Comparison of ENCODE assay signal across 16 cellular contexts in genomic region chr10:4535531-4535930, GRCh38.
DNase-seq lines count a peak whose midpoint lies in the region; ATAC-seq and TF ChIP-seq lines count a peak whose summit lies in the region.
"Had no signal": no experiment of that assay in that cellular context is flagged by ENCODE, and none has a peak within 500 bp of the region (broad histone marks: within the 10 kb centered on the region; RNA-seq: fewer than 3 reads in every experiment).

No MANE protein-coding gene starts in this region.

- no peak overlapping the region for H3K27ac ChIP-seq in left lung
- H3K27ac ChIP-seq: GM23248 had no signal

- no peaks in the 10 kb centered on the region for H3K36me3 ChIP-seq in left lung
- H3K36me3 ChIP-seq: BE2C, HAP-1 had no signal

- no peaks in the 10 kb centered on the region for H3K4me1 ChIP-seq in left lung
- H3K4me1 ChIP-seq: BE2C, HAP-1 had no signal

- DNase-seq in NCI-H446 treated with DMSO at 0.1 percent for 48 hours (lab: John Stamatoyannopoulos, UW) (peak; percentile 39), epithelial cell of proximal tubule (ENCODE audit: low read depth) (peak; percentile 43), left lung (no peak), NCI-H1694 treated with DMSO at 0.1 percent for 48 hours (lab: John Stamatoyannopoulos, UW) (no peak)
- DNase-seq: ACHN; BE2C; C1 segment of cervical spinal cord; CD4-positive, CD25-positive, alpha-beta regulatory T cell; CD8-positive, alpha-beta memory T cell; COR-L47; DMS79 treated with DMSO at 0.1 percent for 48 hours; GF-D8; GM23248 had no signal

- ATAC-seq in left lung, result peak; percentile 47
- ATAC-seq in HG03439 (IDR thresholded peaks at IDR 0.05; ENCODE audit: unreplicated experiment), result no peak
- ATAC-seq in GM21786 (IDR thresholded peaks at IDR 0.05; ENCODE audit: unreplicated experiment), result no peak

- H3K9me3 ChIP-seq in left lung, result peaks cover 0 to 17% of the 10 kb centered on the region in 2 donors
- H3K9me3 ChIP-seq: BE2C, HAP-1 had no signal

- H3K4me3 ChIP-seq in epithelial cell of proximal tubule (ENCODE audit: low read depth, low read length), result no peak overlapping the region
- no peak overlapping the region for H3K4me3 ChIP-seq in left lung
- H3K4me3 ChIP-seq: GM23248, HAP-1 had no signal

- no peaks in the 10 kb centered on the region for H3K27me3 ChIP-seq in left lung
- H3K27me3 ChIP-seq: BE2C had no signal

- TF ChIP-seq CTCF in epithelial cell of proximal tubule (conservative IDR thresholded peaks at IDR 0.05; ENCODE audit: low read depth, low read length) (no peak), left lung (IDR thresholded peaks at IDR 0.05) (no peak)

- intact Hi-C loops in left lung (cut with DNase I), result no loop called here

Comparison
In these comparisons a context has a peak if more than half of its experiments do, and no peak if none do; other contexts are left out.
1. DNase-seq: peak in NCI-H446 treated with DMSO at 0.1 percent for 48 hours (single experiment) and epithelial cell of proximal tubule (single experiment); none in left lung (0 of 2) and NCI-H1694 treated with DMSO at 0.1 percent for 48 hours (single experiment).